8 cellular contexts compared by ENCODE assay signal in genomic region chr20:63520594-63520938, GRCh38. TPM values are rescaled to one million over a fixed set of nuclear protein-coding genes. Genes with fewer than 3 reads are reported as not detected.
A peak's percentile ranks its signal among the peaks of the same experiment; 100 is the strongest.
DNase-seq lines count a peak whose midpoint lies in the region; ATAC-seq and TF ChIP-seq lines count a peak whose summit lies in the region.

PPDPF (plus strand) TSS chr20:63520765; CDS start chr20:63521309, 544 bp downstream.

- peak within 1 kb of the TSS; percentile 83 for H3K9ac ChIP-seq in DND-41 (ENCODE audit: low read depth, low read length)

- peaks cover 27% of the 10 kb centered on the region for H3K4me1 ChIP-seq in DND-41 (ENCODE audit: insufficient read depth, low read length)
- peaks cover 10% of the 10 kb centered on the region for H3K4me1 ChIP-seq in ovary (ENCODE audit: insufficient read depth)
- H3K4me1 ChIP-seq in testis = peaks cover 18% of the 10 kb centered on the region

- H3K36me3 Mint-ChIP-seq in IgD-negative memory B cell = peaks cover 2% of the 10 kb centered on the region
- H3K36me3 Mint-ChIP-seq in activated naive CD8-positive, alpha-beta T cell treated with anti-CD3 and anti-CD28 coated beads for 36 hours = peaks cover 26% of the 10 kb centered on the region

- no peak for TF ChIP-seq EP300 in ovary (IDR thresholded peaks at IDR 0.05)

- H3K27ac ChIP-seq in DND-41 (ENCODE audit: low read length) (peak within 1 kb of the TSS; percentile 82), ovary (peak within 1 kb of the TSS; percentile 54 to 92), testis (peak within 1 kb of the TSS; percentile 82 to 91)

- peak within 1 kb of the TSS in 2 of 3 donors; percentile 78 to 90 for H3K27ac Mint-ChIP-seq in IgD-negative memory B cell
- peak within 1 kb of the TSS; percentile 56 for H3K27ac Mint-ChIP-seq in activated naive CD8-positive, alpha-beta T cell treated with anti-CD3 and anti-CD28 coated beads for 36 hours

- H3K27me3 ChIP-seq in DND-41 (ENCODE audit: insufficient read depth, low read length, poor library complexity) = peaks cover 5% of the 10 kb centered on the region
- no peaks in the 10 kb centered on the region for H3K27me3 ChIP-seq in ovary
- H3K27me3 ChIP-seq in testis = no peaks in the 10 kb centered on the region

- H4K20me1 ChIP-seq in DND-41 (ENCODE audit: insufficient read depth, low read length) = peaks cover 22% of the 10 kb centered on the region

- TF ChIP-seq CTCF in DND-41 (IDR thresholded peaks at IDR 0.05; ENCODE audit: borderline replicate concordance, extremely low read depth, low read length, poor library complexity, severe bottlenecking) (no peak), ovary (IDR thresholded peaks at IDR 0.05) (no peak), testis (IDR thresholded peaks at IDR 0.05) (no peak)

- peaks cover 5% of the 10 kb centered on the region for H3K9me3 ChIP-seq in DND-41 (ENCODE audit: insufficient read depth, low read length, severe bottlenecking)
- no peaks in the 10 kb centered on the region for H3K9me3 ChIP-seq in ovary
- no peaks in the 10 kb centered on the region for H3K9me3 ChIP-seq in testis

- intact Hi-C loops in Right ventricle myocardium inferior (cut with DNase I) (loop anchor here (1.0 to 2.0 kb wide), 2 partner anchors 24 to 78 kb away; no protein-coding TSS in a partner anchor), ovary (cut with DNase I) (no loop called here), testis (cut with DNase I; ENCODE audit: low total_unique reads) (no loop called here)

- peak within 1 kb of the TSS; percentile 90 for H2AFZ ChIP-seq in DND-41 (ENCODE audit: low read depth, low read length)

- H3K27me3 Mint-ChIP-seq in IgD-negative memory B cell = peaks cover 4% of the 10 kb centered on the region
- no peaks in the 10 kb centered on the region for H3K27me3 Mint-ChIP-seq in activated naive CD8-positive, alpha-beta T cell treated with anti-CD3 and anti-CD28 coated beads for 36 hours

- peaks cover 25% of the 10 kb centered on the region for H3K36me3 ChIP-seq in DND-41 (ENCODE audit: insufficient read depth, low read length)
- no peaks in the 10 kb centered on the region for H3K36me3 ChIP-seq in ovary
- no peaks in the 10 kb centered on the region for H3K36me3 ChIP-seq in testis (ENCODE audit: low read depth, missing control alignments)

- H3K4me1 Mint-ChIP-seq in IgD-negative memory B cell = peaks cover 4 to 11% (median 5%) of the 10 kb centered on the region in 3 donors
- peaks cover 6% of the 10 kb centered on the region for H3K4me1 Mint-ChIP-seq in activated naive CD8-positive, alpha-beta T cell treated with anti-CD3 and anti-CD28 coated beads for 36 hours

- H3K4me3 ChIP-seq in DND-41 (ENCODE audit: low read depth in 1 of 2, low read length in 2 of 2) = peak within 1 kb of the TSS; percentile 52 to 82
- H3K4me3 ChIP-seq in ovary = peak within 1 kb of the TSS; percentile 69
- H3K4me3 ChIP-seq in testis = peak within 1 kb of the TSS; percentile 75 to 90

- TF ChIP-seq POLR2A in ovary (IDR thresholded peaks at IDR 0.05) = peak; percentile 93
- peak; percentile 78 for TF ChIP-seq POLR2A in testis (IDR thresholded peaks at IDR 0.05)

- 0 to 1% (median 0%) methylated on average over 22 to 54 of the region's 54 CpGs for WGBS in ovary, 3 donors
- no CpG with 5 or more reads among the region's 54 CpGs for WGBS in testis, 2 donors

- peak within 1 kb of the TSS; percentile 85 for H3K4me2 ChIP-seq in DND-41 (ENCODE audit: insufficient read depth, low read length)

- peaks cover 11% of the 10 kb centered on the region for H3K79me2 ChIP-seq in DND-41 (ENCODE audit: insufficient read depth, low read length)

- H3K4me3 Mint-ChIP-seq in IgD-negative memory B cell = peak within 1 kb of the TSS; percentile 81 to 93 (median 92)
- peak within 1 kb of the TSS; percentile 83 for H3K4me3 Mint-ChIP-seq in activated naive CD8-positive, alpha-beta T cell treated with anti-CD3 and anti-CD28 coated beads for 36 hours

- peak; percentile 82 for DNase-seq in DND-41
- DNase-seq in SKM-1 (lab: John Stamatoyannopoulos, UW; ENCODE audit: unreplicated experiment) = peak; percentile 13
- peak; percentile 85 for DNase-seq in activated naive CD8-positive, alpha-beta T cell treated with anti-CD3 and anti-CD28 coated beads for 36 hours
- peak; percentile 95 for DNase-seq in Right ventricle myocardium inferior (ENCODE audit: missing footprints)
- peak; percentile 81 to 91 (median 89) for DNase-seq in ovary
- DNase-seq in testis = peak; percentile 89

- H3K9me3 Mint-ChIP-seq in IgD-negative memory B cell = peaks cover 0 to 6% (median 0%) of the 10 kb centered on the region in 3 donors
- H3K9me3 Mint-ChIP-seq in activated naive CD8-positive, alpha-beta T cell treated with anti-CD3 and anti-CD28 coated beads for 36 hours = peaks cover 6% of the 10 kb centered on the region

- ATAC-seq in DND-41 (ENCODE audit: insufficient read depth, low read depth) = peak; percentile 81
- peak; percentile 49 for ATAC-seq in GM21526 (IDR thresholded peaks at IDR 0.05; ENCODE audit: low FRiP score, unreplicated experiment)
- ATAC-seq in Right ventricle myocardium inferior = peak; percentile 93

RNA-seq across cellular contexts. Expression of gene PPDPF, which starts in this region (rescaled TPM):
- polyA plus RNA-seq in IgD-negative memory B cell (198 TPM), ovary (100 to 1,000 TPM in 1 of 2 donors, 1 to 10 TPM in 1; 4.9 to 232 TPM), testis (ENCODE audit: insufficient read depth, low read depth, low replicate concordance) (207 TPM)
- total RNA-seq in activated naive CD8-positive, alpha-beta T cell treated with anti-CD3 and anti-CD28 coated beads for 36 hours = 100 to 1,000 TPM; 128 to 136 TPM
- total RNA-seq in Right ventricle myocardium inferior (261 TPM), ovary (100 to 1,000 TPM in 6 of 7 donors, 10 to 100 TPM in 1; 53.8 to 315 (median 201) TPM), testis (100 to 1,000 TPM; 431 to 529 TPM)

Comparison
In these comparisons a context has a peak if more than half of its experiments do, and no peak if none do; other contexts are left out.
1. Peak in every context shown above with its lines: DNase-seq, ATAC-seq, H3K4me3 ChIP-seq and H3K27ac ChIP-seq.
2. DNase-seq: peak in every context shown above with its lines; median percentile 95 in Right ventricle myocardium inferior; 89 in ovary; 89 in testis; 85 in activated naive CD8-positive, alpha-beta T cell treated with anti-CD3 and anti-CD28 coated beads for 36 hours; 82 in DND-41; 13 in SKM-1.